Comparison of ENCODE assay signal across 10 cellular contexts in the genomic region with DNA sequence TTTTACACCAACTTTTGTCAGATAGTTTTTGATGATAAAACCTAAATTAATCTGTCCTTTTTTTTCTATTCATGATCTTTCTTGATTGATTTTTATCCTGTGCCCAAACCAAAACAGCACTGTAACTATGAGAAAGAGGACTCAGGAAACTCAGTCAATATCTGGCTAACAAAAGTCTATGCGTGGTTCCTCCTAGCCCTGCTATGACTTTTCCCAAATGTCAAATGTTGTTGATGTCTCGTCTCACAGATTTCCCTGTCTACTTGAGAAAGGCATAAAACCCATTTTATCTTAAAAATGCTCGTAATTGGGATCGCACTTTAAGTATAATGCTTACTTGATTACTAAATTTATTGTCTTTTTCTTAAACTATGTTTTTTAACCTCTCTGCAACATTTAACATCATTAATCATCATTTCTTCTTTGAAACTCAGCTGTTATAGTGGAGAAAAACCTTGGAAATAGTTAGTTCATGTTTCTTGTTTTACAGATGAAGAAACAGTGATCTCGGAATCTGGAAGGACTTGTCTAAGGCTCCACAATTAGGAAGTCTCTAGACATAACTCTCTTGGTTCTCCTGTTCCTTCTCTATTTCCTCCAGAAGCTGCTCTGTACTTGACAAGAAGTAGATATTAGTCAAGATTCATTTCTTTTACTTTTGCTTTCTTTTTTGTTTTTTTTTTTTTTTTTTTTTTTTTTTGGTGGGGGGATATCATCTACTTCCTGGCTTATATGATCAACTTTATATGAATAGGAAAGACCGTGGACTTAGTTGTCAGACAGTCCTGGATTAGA. TPM values are rescaled to one million over a fixed set of nuclear protein-coding genes. Genes with fewer than 3 reads are reported as not detected.
DNase-seq lines count a peak whose midpoint lies in the region; ATAC-seq, FAIRE-seq and TF ChIP-seq lines count a peak whose summit lies in the region.
"Had no signal": no experiment of that assay in that cellular context is flagged by ENCODE, and none has a peak within 500 bp of the region (broad histone marks: within the 10 kb centered on the region; RNA-seq: fewer than 3 reads in every experiment).

No MANE protein-coding gene starts in this region.

- WGBS in small intestine, 3 donors, result 67 to 77% (median 73%) methylated on average over 6 of the region's 6 CpGs

- ATAC-seq in GM18870 (IDR thresholded peaks at IDR 0.05; ENCODE audit: unreplicated experiment) (peak; percentile 54), HG03159 (IDR thresholded peaks at IDR 0.05; ENCODE audit: unreplicated experiment) (peak; percentile 50), GM21360 (IDR thresholded peaks at IDR 0.05; ENCODE audit: unreplicated experiment) (no peak)
- peak; percentile 46 for ATAC-seq in activated T-helper 17 cell treated with anti-CD3 and anti-CD28 coated beads, Interleukin-2, amount 50 U/mL, for 72 hours (replicated peaks)

- TF ChIP-seq CTCF in WERI-Rb-1 (IDR thresholded peaks at IDR 0.05; ENCODE audit: low read depth, low read length), result no peak

- peaks cover 45% of the 10 kb centered on the region for H3K4me1 Mint-ChIP-seq in activated T-helper 17 cell treated with anti-CD3 and anti-CD28 coated beads, Interleukin-2, amount 50 U/mL, for 72 hours

- peak; percentile 33 for FAIRE-seq in small intestine (lab: Jason Lieb, UNC)

- H3K27me3 ChIP-seq in small intestine (ENCODE audit: control insufficient read depth in 2 of 2, insufficient read depth in 2 of 2, low read length in 2 of 2) (no peaks in the 10 kb centered on the region), WERI-Rb-1 (ENCODE audit: insufficient read depth, low read depth, severe bottlenecking) (no peaks in the 10 kb centered on the region)

- no peaks in the 10 kb centered on the region for H3K36me3 ChIP-seq in small intestine (ENCODE audit: control insufficient read depth in 2 of 2, insufficient read depth in 2 of 2, low read length in 2 of 2)
- no peaks in the 10 kb centered on the region for H3K36me3 ChIP-seq in WERI-Rb-1

- H3K9me3 Mint-ChIP-seq in activated T-helper 17 cell treated with anti-CD3 and anti-CD28 coated beads, Interleukin-2, amount 50 U/mL, for 72 hours, result peaks cover 3% of the 10 kb centered on the region

- DNase-seq in small intestine (no peak), WERI-Rb-1 (no peak), C1 segment of cervical spinal cord (lab: John Stamatoyannopoulos, UW) (no peak)
- DNase-seq: activated gamma-delta T cell, NCI-H526 treated with DMSO at 0.1 percent for 48 hours had no signal

- H3K4me3 ChIP-seq in small intestine (ENCODE audit: low read depth in 1 of 2, low read length in 2 of 2) (no peak overlapping the region), WERI-Rb-1 (ENCODE audit: low read depth, low read length) (no peak overlapping the region)

- peak overlapping the region; percentile 95 for H3K27ac Mint-ChIP-seq in activated T-helper 17 cell treated with anti-CD3 and anti-CD28 coated beads, Interleukin-2, amount 50 U/mL, for 72 hours

- H3K9me3 ChIP-seq in small intestine (ENCODE audit: control insufficient read depth, low read depth) (no peaks in the 10 kb centered on the region), WERI-Rb-1 (ENCODE audit: severe bottlenecking) (no peaks in the 10 kb centered on the region)

- H3K4me3 Mint-ChIP-seq in activated T-helper 17 cell treated with anti-CD3 and anti-CD28 coated beads, Interleukin-2, amount 50 U/mL, for 72 hours, result peak overlapping the region; percentile 90

- H3K27ac ChIP-seq in small intestine (ENCODE audit: low read depth in 1 of 2, low read length in 1 of 2) (no peak overlapping the region), WERI-Rb-1 (no peak overlapping the region)

- H3K27me3 Mint-ChIP-seq in activated T-helper 17 cell treated with anti-CD3 and anti-CD28 coated beads, Interleukin-2, amount 50 U/mL, for 72 hours, result no peaks in the 10 kb centered on the region

- H3K36me3 Mint-ChIP-seq in activated T-helper 17 cell treated with anti-CD3 and anti-CD28 coated beads, Interleukin-2, amount 50 U/mL, for 72 hours (ENCODE audit: low read depth), result peaks cover 4% of the 10 kb centered on the region

- no peaks in the 10 kb centered on the region for H3K4me1 ChIP-seq in small intestine (ENCODE audit: control insufficient read depth in 2 of 2, insufficient read depth in 1 of 2, low read depth in 1 of 2, low read length in 1 of 2)

RNA-seq across cellular contexts. Expression of a gene that starts 26.2 kb away (rescaled TPM):
- 100 to 1,000 TPM; 366 to 421 TPM for total RNA-seq in activated T-helper 17 cell treated with anti-CD3 and anti-CD28 coated beads, Interleukin-2, amount 50 U/mL, for 72 hours
- polyA plus RNA-seq in small intestine, result 1 to 10 TPM; 1.6 to 6.8 (median 3.8) TPM
- total RNA-seq: G401 had no signal
